In the genomic region with DNA sequence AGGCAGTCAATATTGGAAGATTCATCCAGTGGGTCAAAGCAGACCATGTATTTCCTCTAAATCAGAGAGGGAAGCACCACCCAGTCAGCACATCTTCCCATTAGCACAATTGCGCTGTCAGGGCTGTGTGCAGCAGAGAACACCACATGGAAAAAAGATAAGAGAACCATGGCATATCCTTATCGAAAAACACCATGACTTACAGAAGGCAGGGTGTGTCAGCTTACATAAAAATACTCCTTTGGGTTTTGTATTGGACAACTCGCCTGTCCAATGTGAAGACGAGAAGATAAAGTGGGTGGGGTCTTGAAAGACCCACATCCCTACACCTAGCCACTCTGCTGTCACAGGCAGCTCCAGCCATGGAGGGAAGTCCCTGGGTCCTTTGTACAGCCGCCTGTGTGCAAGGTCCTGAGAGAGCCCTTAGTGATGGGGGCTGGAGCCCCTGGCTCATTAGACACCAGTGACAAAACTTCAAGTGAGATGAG, we compare ENCODE assay signal across 1 cellular context.
A peak's percentile ranks its signal among the peaks of the same experiment; 100 is the strongest.
TF ChIP-seq lines count a peak whose summit lies in the region.

No MANE protein-coding gene starts in this region.

TF ChIP-seq in K562, 482 proteins besides CTCF, POLR2A, EP300 and RAD21 (continued from another document and continues in another):
- TF ChIP-seq, protein P1, sequence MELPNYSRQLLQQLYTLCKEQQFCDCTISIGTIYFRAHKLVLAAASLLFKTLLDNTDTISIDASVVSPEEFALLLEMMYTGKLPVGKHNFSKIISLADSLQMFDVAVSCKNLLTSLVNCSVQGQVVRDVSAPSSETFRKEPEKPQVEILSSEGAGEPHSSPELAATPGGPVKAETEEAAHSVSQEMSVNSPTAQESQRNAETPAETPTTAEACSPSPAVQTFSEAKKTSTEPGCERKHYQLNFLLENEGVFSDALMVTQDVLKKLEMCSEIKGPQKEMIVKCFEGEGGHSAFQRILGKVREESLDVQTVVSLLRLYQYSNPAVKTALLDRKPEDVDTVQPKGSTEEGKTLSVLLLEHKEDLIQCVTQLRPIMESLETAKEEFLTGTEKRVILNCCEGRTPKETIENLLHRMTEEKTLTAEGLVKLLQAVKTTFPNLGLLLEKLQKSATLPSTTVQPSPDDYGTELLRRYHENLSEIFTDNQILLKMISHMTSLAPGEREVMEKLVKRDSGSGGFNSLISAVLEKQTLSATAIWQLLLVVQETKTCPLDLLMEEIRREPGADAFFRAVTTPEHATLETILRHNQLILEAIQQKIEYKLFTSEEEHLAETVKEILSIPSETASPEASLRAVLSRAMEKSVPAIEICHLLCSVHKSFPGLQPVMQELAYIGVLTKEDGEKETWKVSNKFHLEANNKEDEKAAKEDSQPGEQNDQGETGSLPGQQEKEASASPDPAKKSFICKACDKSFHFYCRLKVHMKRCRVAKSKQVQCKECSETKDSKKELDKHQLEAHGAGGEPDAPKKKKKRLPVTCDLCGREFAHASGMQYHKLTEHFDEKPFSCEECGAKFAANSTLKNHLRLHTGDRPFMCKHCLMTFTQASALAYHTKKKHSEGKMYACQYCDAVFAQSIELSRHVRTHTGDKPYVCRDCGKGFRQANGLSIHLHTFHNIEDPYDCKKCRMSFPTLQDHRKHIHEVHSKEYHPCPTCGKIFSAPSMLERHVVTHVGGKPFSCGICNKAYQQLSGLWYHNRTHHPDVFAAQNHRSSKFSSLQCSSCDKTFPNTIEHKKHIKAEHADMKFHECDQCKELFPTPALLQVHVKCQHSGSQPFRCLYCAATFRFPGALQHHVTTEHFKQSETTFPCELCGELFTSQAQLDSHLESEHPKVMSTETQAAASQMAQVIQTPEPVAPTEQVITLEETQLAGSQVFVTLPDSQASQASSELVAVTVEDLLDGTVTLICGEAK (IDR thresholded peaks at IDR 0.05): 0 out of 2 replicates have a peak, but pooled peaks have one; percentile 4
- TF ChIP-seq, protein P1 (CRISPR knock-in tag; IDR thresholded peaks at IDR 0.05): no peak
- TF ChIP-seq C11orf30 (IDR thresholded peaks at IDR 0.05; ENCODE audit: low read depth) (peak; percentile 74), FOSL1 (tag; conservative IDR thresholded peaks at IDR 0.05) (peak; percentile 59), MAFF (IDR thresholded peaks at IDR 0.05; ENCODE audit: low read length) (peak; percentile 59; the same call in 1 of the 2 replicates), ARID4B (CRISPR knock-in tag; IDR thresholded peaks at IDR 0.05) (no peak), PKNOX1 (IDR thresholded peaks at IDR 0.05) (peak; percentile 88), NCOR1 (IDR thresholded peaks at IDR 0.05) (peak; percentile 93), JUND (IDR thresholded peaks at IDR 0.05; ENCODE audit: borderline replicate concordance, low read depth, low read length) (peak; percentile 69; the same call in 1 of the 2 replicates), JUND (tag; IDR thresholded peaks at IDR 0.05; ENCODE audit: borderline replicate concordance, low read depth, low read length) (peak; percentile 63; the same call in 1 of the 3 replicates), DACH1 (IDR thresholded peaks at IDR 0.05; ENCODE audit: partially characterized antibody) (peak; percentile 51), CREM (IDR thresholded peaks at IDR 0.05; ENCODE audit: low read depth) (peak; percentile 59), BACH1 (tag; IDR thresholded peaks at IDR 0.05) (0 out of 2 replicates have a peak, but pooled peaks have one; percentile 48), SPI1 (IDR thresholded peaks at IDR 0.05; ENCODE audit: borderline replicate concordance, low read depth, low read length) (peak; percentile 27; the same call in 1 of the 2 replicates), ARID2 (IDR thresholded peaks at IDR 0.05) (no peak), ZBED1 (IDR thresholded peaks at IDR 0.05) (peak; percentile 76; the same call in 1 of the 2 replicates), JUNB (CRISPR knock-in tag; conservative IDR thresholded peaks at IDR 0.05) (no peak), KLF13 (tag; IDR thresholded peaks at IDR 0.05; ENCODE audit: borderline replicate concordance, low read depth) (peak; percentile 7; the same call in 1 of the 2 replicates), MYNN (IDR thresholded peaks at IDR 0.05) (peak; percentile 63; the same call in 1 of the 2 replicates), MYNN (CRISPR knock-in tag; IDR thresholded peaks at IDR 0.05) (no peak), HCFC1 (IDR thresholded peaks at IDR 0.05; ENCODE audit: low read depth, low read length) (0 out of 2 replicates have a peak, but pooled peaks have one; percentile 8), POLR2B (IDR thresholded peaks at IDR 0.05; ENCODE audit: low read depth, partially characterized antibody) (peak; percentile 31), MAFK (IDR thresholded peaks at IDR 0.05; ENCODE audit: low read length) (peak; percentile 54; the same call in 1 of the 2 replicates), HDAC1 (IDR thresholded peaks at IDR 0.05) (peak in 1 of 2 experiments; percentile 70; a peak in 2 of 4 replicates), CBFA2T2 (conservative IDR thresholded peaks at IDR 0.05) (peak; percentile 95), KDM1A (IDR thresholded peaks at IDR 0.05) (peak; percentile 77 to 89), SMARCA4 (IDR thresholded peaks at IDR 0.05) (peak; percentile 90), LEF1 (IDR thresholded peaks at IDR 0.05) (peak; percentile 73; the same call in 1 of the 2 replicates), NRF1 (conservative IDR thresholded peaks at IDR 0.05 in 1 of 2, IDR thresholded peaks at IDR 0.05 in 1 of 2) (peak in 1 of 2 experiments; percentile 45; a peak in 2 of 4 replicates), E4F1 (CRISPR knock-in tag; IDR thresholded peaks at IDR 0.05; ENCODE audit: borderline replicate concordance) (no peak), CBFA2T3 (IDR thresholded peaks at IDR 0.05) (peak; percentile 98), TFAP4 (CRISPR knock-in tag; IDR thresholded peaks at IDR 0.05; ENCODE audit: borderline replicate concordance) (peak; percentile 57), DPF2 (IDR thresholded peaks at IDR 0.05) (peak; percentile 92), SMAD4 (CRISPR knock-in tag; conservative IDR thresholded peaks at IDR 0.05) (peak; percentile 83), ATF7 (IDR thresholded peaks at IDR 0.05) (peak; percentile 72; the same call in 1 of the 2 replicates)
- TF ChIP-seq, protein P2, sequence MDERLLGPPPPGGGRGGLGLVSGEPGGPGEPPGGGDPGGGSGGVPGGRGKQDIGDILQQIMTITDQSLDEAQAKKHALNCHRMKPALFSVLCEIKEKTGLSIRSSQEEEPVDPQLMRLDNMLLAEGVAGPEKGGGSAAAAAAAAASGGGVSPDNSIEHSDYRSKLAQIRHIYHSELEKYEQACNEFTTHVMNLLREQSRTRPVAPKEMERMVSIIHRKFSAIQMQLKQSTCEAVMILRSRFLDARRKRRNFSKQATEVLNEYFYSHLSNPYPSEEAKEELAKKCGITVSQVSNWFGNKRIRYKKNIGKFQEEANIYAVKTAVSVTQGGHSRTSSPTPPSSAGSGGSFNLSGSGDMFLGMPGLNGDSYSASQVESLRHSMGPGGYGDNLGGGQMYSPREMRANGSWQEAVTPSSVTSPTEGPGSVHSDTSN (CRISPR knock-in tag; IDR thresholded peaks at IDR 0.05; ENCODE audit: low read depth): no peak
- TF ChIP-seq, protein P2 (tag; conservative IDR thresholded peaks at IDR 0.05; ENCODE audit: low read depth): peak; percentile 49
